In the genomic region with DNA sequence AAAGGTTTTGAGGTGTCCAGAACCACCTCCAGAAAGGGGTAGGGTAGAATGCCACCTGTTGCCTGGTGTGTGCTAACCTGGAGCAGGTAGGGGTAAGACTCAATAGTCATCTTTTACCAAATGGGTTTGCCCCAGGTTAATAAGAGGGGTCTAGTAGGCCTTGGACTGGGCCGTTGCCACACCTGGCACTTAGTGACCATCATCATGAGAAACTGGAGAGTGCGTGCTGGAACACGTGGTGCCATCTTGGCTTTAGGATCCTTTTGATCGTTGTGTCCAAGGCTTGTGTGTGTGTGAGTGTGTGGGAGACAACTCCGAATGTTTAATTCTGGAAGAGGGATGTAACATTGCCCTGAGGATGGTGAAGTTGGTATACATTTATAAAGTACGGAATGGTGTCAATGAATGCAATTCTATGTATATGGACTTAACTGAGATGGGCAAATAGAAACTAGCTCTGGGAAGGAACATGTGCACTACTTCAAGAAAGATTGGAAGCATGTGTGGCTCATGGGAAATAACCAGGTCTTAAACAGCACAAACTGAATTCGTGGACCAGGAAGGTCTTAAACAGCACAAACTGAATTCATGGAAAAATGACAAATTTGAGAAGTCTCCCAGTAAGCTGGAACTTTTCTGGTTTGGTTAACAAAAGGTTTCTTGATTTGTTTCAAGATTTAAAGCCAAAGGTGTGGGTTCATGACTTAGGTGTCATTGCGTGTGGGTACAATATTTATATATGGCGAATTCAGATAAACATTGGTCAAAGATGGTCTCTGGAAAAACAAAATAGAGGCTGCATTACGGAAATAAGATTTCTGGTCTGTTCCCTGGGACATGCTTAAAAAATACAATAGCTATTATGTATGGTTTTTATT, we compare ENCODE assay signal across 11 cellular contexts. TPM values are rescaled to one million over a fixed set of nuclear protein-coding genes. Genes with fewer than 3 reads are reported as not detected.
DNase-seq lines count a peak whose midpoint lies in the region; ATAC-seq, FAIRE-seq and TF ChIP-seq lines count a peak whose summit lies in the region.
"Had no signal": no experiment of that assay in that cellular context is flagged by ENCODE, and none has a peak within 500 bp of the region (broad histone marks: within the 10 kb centered on the region; RNA-seq: fewer than 3 reads in every experiment).

No MANE protein-coding gene starts in this region.

- peaks cover 100% of the 10 kb centered on the region for H3K36me3 Mint-ChIP-seq in stimulated activated naive CD8-positive, alpha-beta T cell treated with anti-CD3 and anti-CD28 coated beads, Interleukin-15, Interleukin-2, amounts not matched to agents 100 ng/mL and 50 ng/mL, for 24 hours (ENCODE audit: low read depth)
- H3K36me3 Mint-ChIP-seq in astrocyte (ENCODE audit: low read depth, unreplicated experiment) = peaks cover 59% of the 10 kb centered on the region

- H3K36me3 ChIP-seq in astrocyte (ENCODE audit: insufficient read depth, low read length) = peaks cover 89% of the 10 kb centered on the region
- peaks cover 100% of the 10 kb centered on the region for H3K36me3 ChIP-seq in upper lobe of right lung

- H3K4me1 Mint-ChIP-seq in stimulated activated naive CD8-positive, alpha-beta T cell treated with anti-CD3 and anti-CD28 coated beads, Interleukin-15, Interleukin-2, amounts not matched to agents 100 ng/mL and 50 ng/mL, for 24 hours (ENCODE audit: low read depth) = peaks cover 95% of the 10 kb centered on the region
- H3K4me1 Mint-ChIP-seq in astrocyte (ENCODE audit: low read depth, unreplicated experiment) = peaks cover 51% of the 10 kb centered on the region

- H3K4me1 ChIP-seq in astrocyte (ENCODE audit: insufficient read depth, low read length) = peaks cover 19% of the 10 kb centered on the region
- peaks cover 12% of the 10 kb centered on the region for H3K4me1 ChIP-seq in upper lobe of right lung
- H3K4me1 ChIP-seq: BE2C had no signal

- no peaks in the 10 kb centered on the region for H3K27me3 ChIP-seq in astrocyte (ENCODE audit: insufficient read depth, low read length)
- H3K27me3 ChIP-seq in upper lobe of right lung = no peaks in the 10 kb centered on the region
- H3K27me3 ChIP-seq: BE2C, gastroesophageal sphincter, SJSA1 had no signal

- H3K27ac ChIP-seq in astrocyte (ENCODE audit: low read depth, low read length) = no peak overlapping the region
- H3K27ac ChIP-seq in upper lobe of right lung = no peak overlapping the region
- H3K27ac ChIP-seq: gastroesophageal sphincter, SJSA1 had no signal

- no peak for ATAC-seq in stimulated activated naive CD8-positive, alpha-beta T cell treated with anti-CD3 and anti-CD28 coated beads, Interleukin-15, Interleukin-2, amounts not matched to agents 100 U/mL and 50 U/mL, for 24 hours
- no peak for ATAC-seq in upper lobe of right lung
- no peak for ATAC-seq in left colon
- ATAC-seq: gastroesophageal sphincter had no signal

- H3K79me2 ChIP-seq in astrocyte (ENCODE audit: insufficient read depth, low read length) = peaks cover 92% of the 10 kb centered on the region

- no peak for TF ChIP-seq CTCF in astrocyte (IDR thresholded peaks at IDR 0.05; ENCODE audit: insufficient read depth, low read depth, low read length)
- TF ChIP-seq CTCF in upper lobe of right lung (IDR thresholded peaks at IDR 0.05) = no peak

- DNase-seq in stimulated activated naive CD8-positive, alpha-beta T cell treated with anti-CD3 and anti-CD28 coated beads, Interleukin-15, Interleukin-2, amounts not matched to agents 100 U/mL and 50 U/mL, for 24 hours = no peak
- DNase-seq in astrocyte (ENCODE audit: low read depth) = no peak
- DNase-seq in midbrain (lab: John Stamatoyannopoulos, UW) = no peak
- no peak for DNase-seq in upper lobe of right lung
- DNase-seq in left colon = no peak
- DNase-seq: BE2C, NCI-H2107 had no signal

- H3K4me3 ChIP-seq in astrocyte (ENCODE audit: insufficient read depth, low read depth, low read length) (no peak overlapping the region), upper lobe of right lung (no peak overlapping the region)
- H3K4me3 ChIP-seq: gastroesophageal sphincter, SJSA1 had no signal

- peak overlapping the region; percentile 35 for H3K4me3 Mint-ChIP-seq in stimulated activated naive CD8-positive, alpha-beta T cell treated with anti-CD3 and anti-CD28 coated beads, Interleukin-15, Interleukin-2, amounts not matched to agents 100 ng/mL and 50 ng/mL, for 24 hours
- peak overlapping the region; percentile 8 for H3K4me3 Mint-ChIP-seq in astrocyte (ENCODE audit: unreplicated experiment)

- FAIRE-seq in astrocyte (lab: Jason Lieb, UNC) = no peak

- peak overlapping the region; percentile 78 for H3K27ac Mint-ChIP-seq in stimulated activated naive CD8-positive, alpha-beta T cell treated with anti-CD3 and anti-CD28 coated beads, Interleukin-15, Interleukin-2, amounts not matched to agents 100 ng/mL and 50 ng/mL, for 24 hours
- no peak overlapping the region for H3K27ac Mint-ChIP-seq in astrocyte (ENCODE audit: unreplicated experiment)

- H3K9me3 ChIP-seq in astrocyte (ENCODE audit: insufficient read depth, low read depth, low read length) = no peaks in the 10 kb centered on the region
- H3K9me3 ChIP-seq in upper lobe of right lung = no peaks in the 10 kb centered on the region
- H3K9me3 ChIP-seq: BE2C, gastroesophageal sphincter, SJSA1 had no signal

- H3K9me3 Mint-ChIP-seq in stimulated activated naive CD8-positive, alpha-beta T cell treated with anti-CD3 and anti-CD28 coated beads, Interleukin-15, Interleukin-2, amounts not matched to agents 100 ng/mL and 50 ng/mL, for 24 hours = no peaks in the 10 kb centered on the region
- H3K9me3 Mint-ChIP-seq in astrocyte (ENCODE audit: unreplicated experiment) = no peaks in the 10 kb centered on the region

- no peaks in the 10 kb centered on the region for H3K27me3 Mint-ChIP-seq in stimulated activated naive CD8-positive, alpha-beta T cell treated with anti-CD3 and anti-CD28 coated beads, Interleukin-15, Interleukin-2, amounts not matched to agents 100 ng/mL and 50 ng/mL, for 24 hours
- H3K27me3 Mint-ChIP-seq in astrocyte (ENCODE audit: low read depth, unreplicated experiment) = no peaks in the 10 kb centered on the region

- H4K20me1 ChIP-seq in astrocyte (ENCODE audit: insufficient read depth, low read length) = peaks cover 100% of the 10 kb centered on the region

- H3K4me2 ChIP-seq in astrocyte (ENCODE audit: low read length) = no peak overlapping the region

- no peak overlapping the region for H2AFZ ChIP-seq in astrocyte (ENCODE audit: low read depth, low read length)

- H3K9ac ChIP-seq in astrocyte (ENCODE audit: low read length) = no peak overlapping the region

- intact Hi-C loops in upper lobe of right lung (cut with DNase I) (no loop called here), left colon (cut with DNase I, micrococcal nuclease) (no loop called here)

RNA-seq across cellular contexts. Expression of gene FUS, which starts 7.2 kb away (rescaled TPM):
- total RNA-seq in astrocyte (250 and 309 TPM in 2 replicates), upper lobe of right lung (175 TPM), left colon (100 to 1,000 TPM; 158 to 173 TPM)

RNA-seq across cellular contexts. Expression of gene PYCARD, which starts 15.4 kb away (rescaled TPM):
- total RNA-seq in astrocyte (7.3 and 9.0 TPM in 2 replicates), upper lobe of right lung (49.5 TPM), left colon (10 to 100 TPM; 83.0 to 93.8 TPM)

RNA-seq across cellular contexts. Expression of gene TRIM72, which starts 26.8 kb away (rescaled TPM):
- total RNA-seq in astrocyte (not detected in 2 replicates), upper lobe of right lung (0.17 TPM), left colon (not detected)
- total RNA-seq: kidney epithelial cell, SJSA1 had no signal

RNA-seq across cellular contexts. Expression of gene PYDC1, which starts 29.8 kb away (rescaled TPM):
- total RNA-seq in astrocyte (not detected in 2 replicates), upper lobe of right lung (not detected), left colon (not detected)
- total RNA-seq: kidney epithelial cell, SJSA1 had no signal

RNA-seq across cellular contexts. Expression of gene PRSS36, which starts 37.3 kb away (rescaled TPM):
- total RNA-seq in astrocyte = 0.19 and 0.41 TPM in 2 replicates
- total RNA-seq in upper lobe of right lung = 3.5 TPM
- 1 to 10 TPM; 8.1 to 9.7 TPM for total RNA-seq in left colon
